1 cellular context compared by ENCODE assay signal in genomic region chr4:6716018-6716911, GRCh38.
TF ChIP-seq lines count a peak whose summit lies in the region.

A gene with protein sequence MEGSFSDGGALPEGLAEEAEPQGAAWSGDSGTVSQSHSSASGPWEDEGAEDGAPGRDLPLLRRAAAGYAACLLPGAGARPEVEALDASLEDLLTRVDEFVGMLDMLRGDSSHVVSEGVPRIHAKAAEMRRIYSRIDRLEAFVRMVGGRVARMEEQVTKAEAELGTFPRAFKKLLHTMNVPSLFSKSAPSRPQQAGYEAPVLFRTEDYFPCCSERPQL (plus strand): TSS chr4:6716174. CDS start chr4:6716210, 36 bp downstream.

TF ChIP-seq in GM12878, 131 proteins besides CTCF, POLR2A, EP300 and RAD21 (continued from another document and continues in another):
- TF ChIP-seq ZNF24 (IDR thresholded peaks at IDR 0.05) (0 out of 2 replicates have a peak, but pooled peaks have one; percentile 40), STAT1 (conservative IDR thresholded peaks at IDR 0.05) (0 out of 2 replicates have a peak, but pooled peaks have one; percentile 24), EGR1 (IDR thresholded peaks at IDR 0.05; ENCODE audit: borderline replicate concordance in 1 of 2, low read depth in 2 of 2, low read length in 2 of 2) (peak; percentile 62 to 84; a peak in 2 of 3 replicates), REST (IDR thresholded peaks at IDR 0.05; ENCODE audit: low read depth, low read length) (no peak), JUNB (IDR thresholded peaks at IDR 0.05) (no peak), ZZZ3 (IDR thresholded peaks at IDR 0.05; ENCODE audit: control insufficient read depth, insufficient read length, low read depth) (no peak), MEF2A (IDR thresholded peaks at IDR 0.05; ENCODE audit: insufficient read depth, low read depth, low read length) (no peak), CREM (IDR thresholded peaks at IDR 0.05; ENCODE audit: low read depth) (no peak), E2F4 (IDR thresholded peaks at IDR 0.05; ENCODE audit: low read depth, low read length) (no peak), POLR2AphosphoS5 (IDR thresholded peaks at IDR 0.05; ENCODE audit: low read length) (peak; percentile 88), CHD4 (IDR thresholded peaks at IDR 0.05) (no peak), BMI1 (IDR thresholded peaks at IDR 0.05; ENCODE audit: borderline replicate concordance) (no peak), TCF3 (IDR thresholded peaks at IDR 0.05; ENCODE audit: borderline replicate concordance, insufficient read depth, low read depth, low read length) (no peak), ESRRA (IDR thresholded peaks at IDR 0.05; ENCODE audit: low read length) (no peak), BACH1 (IDR thresholded peaks at IDR 0.05; ENCODE audit: borderline replicate concordance) (peak; percentile 87; the same call in 1 of the 2 replicates), ZSCAN29 (IDR thresholded peaks at IDR 0.05) (no peak), STAT3 (IDR thresholded peaks at IDR 0.05; ENCODE audit: low read depth, low read length) (no peak), NR2C2 (IDR thresholded peaks at IDR 0.05; ENCODE audit: borderline replicate concordance, control insufficient read depth, insufficient read length, low read depth) (no peak), RAD51 (IDR thresholded peaks at IDR 0.05) (no peak), HCFC1 (IDR thresholded peaks at IDR 0.05; ENCODE audit: low read length) (no peak), GABPA (IDR thresholded peaks at IDR 0.05; ENCODE audit: low read depth) (no peak), FOXK2 (IDR thresholded peaks at IDR 0.05) (no peak), SREBF1 (IDR thresholded peaks at IDR 0.05; ENCODE audit: low read length) (no peak), NFIC (IDR thresholded peaks at IDR 0.05; ENCODE audit: low read depth, low read length) (no peak), NFXL1 (IDR thresholded peaks at IDR 0.05; ENCODE audit: borderline replicate concordance) (no peak), BHLHE40 (IDR thresholded peaks at IDR 0.05; ENCODE audit: borderline replicate concordance in 1 of 2, low read depth in 2 of 2, low read length in 1 of 2) (peak; percentile 46 to 86; a peak in 3 of 4 replicates), RCOR1 (conservative IDR thresholded peaks at IDR 0.05; ENCODE audit: low read depth, low read length) (no peak), SREBF2 (IDR thresholded peaks at IDR 0.05; ENCODE audit: low read length) (no peak), DPF2 (IDR thresholded peaks at IDR 0.05) (peak; percentile 86), RELA (IDR thresholded peaks at IDR 0.05; ENCODE audit: borderline replicate concordance, partially characterized antibody) (no peak), ATF7 (IDR thresholded peaks at IDR 0.05; ENCODE audit: low read depth) (no peak), RFX5 (IDR thresholded peaks at IDR 0.05; ENCODE audit: low read depth, low read length) (no peak), IKZF1 (conservative IDR thresholded peaks at IDR 0.05) (peak; percentile 97), CREB1 (IDR thresholded peaks at IDR 0.05; ENCODE audit: low read depth) (no peak; the same call in 1 of the 2 replicates), SPI1 (IDR thresholded peaks at IDR 0.05; ENCODE audit: borderline replicate concordance, insufficient read depth, low read depth, low read length) (no peak), CBX5 (IDR thresholded peaks at IDR 0.05; ENCODE audit: low read depth) (no peak), SMARCA5 (IDR thresholded peaks at IDR 0.05) (peak; percentile 87), WRNIP1 (IDR thresholded peaks at IDR 0.05; ENCODE audit: borderline replicate concordance, low read depth, low read length) (no peak), KLF5 (IDR thresholded peaks at IDR 0.05; ENCODE audit: partially characterized antibody) (peak; percentile 33), CEBPB (IDR thresholded peaks at IDR 0.05; ENCODE audit: borderline replicate concordance in 1 of 2, low read depth in 2 of 2, low read length in 2 of 2) (no peak), TAF1 (IDR thresholded peaks at IDR 0.05; ENCODE audit: borderline replicate concordance, low read depth, low read length) (peak; percentile 84; the same call in 1 of the 2 replicates), ETV6 (conservative IDR thresholded peaks at IDR 0.05 in 1 of 2, IDR thresholded peaks at IDR 0.05 in 1 of 2; ENCODE audit: borderline replicate concordance in 1 of 2, low read depth in 1 of 2) (peak in 1 of 2 experiments; percentile 43; a peak in 1 of 4 replicates)
- TF ChIP-seq, protein P1, sequence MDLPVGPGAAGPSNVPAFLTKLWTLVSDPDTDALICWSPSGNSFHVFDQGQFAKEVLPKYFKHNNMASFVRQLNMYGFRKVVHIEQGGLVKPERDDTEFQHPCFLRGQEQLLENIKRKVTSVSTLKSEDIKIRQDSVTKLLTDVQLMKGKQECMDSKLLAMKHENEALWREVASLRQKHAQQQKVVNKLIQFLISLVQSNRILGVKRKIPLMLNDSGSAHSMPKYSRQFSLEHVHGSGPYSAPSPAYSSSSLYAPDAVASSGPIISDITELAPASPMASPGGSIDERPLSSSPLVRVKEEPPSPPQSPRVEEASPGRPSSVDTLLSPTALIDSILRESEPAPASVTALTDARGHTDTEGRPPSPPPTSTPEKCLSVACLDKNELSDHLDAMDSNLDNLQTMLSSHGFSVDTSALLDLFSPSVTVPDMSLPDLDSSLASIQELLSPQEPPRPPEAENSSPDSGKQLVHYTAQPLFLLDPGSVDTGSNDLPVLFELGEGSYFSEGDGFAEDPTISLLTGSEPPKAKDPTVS (IDR thresholded peaks at IDR 0.05; ENCODE audit: low read depth, low read length) = no peak
- TF ChIP-seq, protein P2, sequence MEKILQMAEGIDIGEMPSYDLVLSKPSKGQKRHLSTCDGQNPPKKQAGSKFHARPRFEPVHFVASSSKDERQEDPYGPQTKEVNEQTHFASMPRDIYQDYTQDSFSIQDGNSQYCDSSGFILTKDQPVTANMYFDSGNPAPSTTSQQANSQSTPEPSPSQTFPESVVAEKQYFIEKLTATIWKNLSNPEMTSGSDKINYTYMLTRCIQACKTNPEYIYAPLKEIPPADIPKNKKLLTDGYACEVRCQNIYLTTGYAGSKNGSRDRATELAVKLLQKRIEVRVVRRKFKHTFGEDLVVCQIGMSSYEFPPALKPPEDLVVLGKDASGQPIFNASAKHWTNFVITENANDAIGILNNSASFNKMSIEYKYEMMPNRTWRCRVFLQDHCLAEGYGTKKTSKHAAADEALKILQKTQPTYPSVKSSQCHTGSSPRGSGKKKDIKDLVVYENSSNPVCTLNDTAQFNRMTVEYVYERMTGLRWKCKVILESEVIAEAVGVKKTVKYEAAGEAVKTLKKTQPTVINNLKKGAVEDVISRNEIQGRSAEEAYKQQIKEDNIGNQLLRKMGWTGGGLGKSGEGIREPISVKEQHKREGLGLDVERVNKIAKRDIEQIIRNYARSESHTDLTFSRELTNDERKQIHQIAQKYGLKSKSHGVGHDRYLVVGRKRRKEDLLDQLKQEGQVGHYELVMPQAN (conservative IDR thresholded peaks at IDR 0.05) = peak; percentile 87
- TF ChIP-seq, protein P3, sequence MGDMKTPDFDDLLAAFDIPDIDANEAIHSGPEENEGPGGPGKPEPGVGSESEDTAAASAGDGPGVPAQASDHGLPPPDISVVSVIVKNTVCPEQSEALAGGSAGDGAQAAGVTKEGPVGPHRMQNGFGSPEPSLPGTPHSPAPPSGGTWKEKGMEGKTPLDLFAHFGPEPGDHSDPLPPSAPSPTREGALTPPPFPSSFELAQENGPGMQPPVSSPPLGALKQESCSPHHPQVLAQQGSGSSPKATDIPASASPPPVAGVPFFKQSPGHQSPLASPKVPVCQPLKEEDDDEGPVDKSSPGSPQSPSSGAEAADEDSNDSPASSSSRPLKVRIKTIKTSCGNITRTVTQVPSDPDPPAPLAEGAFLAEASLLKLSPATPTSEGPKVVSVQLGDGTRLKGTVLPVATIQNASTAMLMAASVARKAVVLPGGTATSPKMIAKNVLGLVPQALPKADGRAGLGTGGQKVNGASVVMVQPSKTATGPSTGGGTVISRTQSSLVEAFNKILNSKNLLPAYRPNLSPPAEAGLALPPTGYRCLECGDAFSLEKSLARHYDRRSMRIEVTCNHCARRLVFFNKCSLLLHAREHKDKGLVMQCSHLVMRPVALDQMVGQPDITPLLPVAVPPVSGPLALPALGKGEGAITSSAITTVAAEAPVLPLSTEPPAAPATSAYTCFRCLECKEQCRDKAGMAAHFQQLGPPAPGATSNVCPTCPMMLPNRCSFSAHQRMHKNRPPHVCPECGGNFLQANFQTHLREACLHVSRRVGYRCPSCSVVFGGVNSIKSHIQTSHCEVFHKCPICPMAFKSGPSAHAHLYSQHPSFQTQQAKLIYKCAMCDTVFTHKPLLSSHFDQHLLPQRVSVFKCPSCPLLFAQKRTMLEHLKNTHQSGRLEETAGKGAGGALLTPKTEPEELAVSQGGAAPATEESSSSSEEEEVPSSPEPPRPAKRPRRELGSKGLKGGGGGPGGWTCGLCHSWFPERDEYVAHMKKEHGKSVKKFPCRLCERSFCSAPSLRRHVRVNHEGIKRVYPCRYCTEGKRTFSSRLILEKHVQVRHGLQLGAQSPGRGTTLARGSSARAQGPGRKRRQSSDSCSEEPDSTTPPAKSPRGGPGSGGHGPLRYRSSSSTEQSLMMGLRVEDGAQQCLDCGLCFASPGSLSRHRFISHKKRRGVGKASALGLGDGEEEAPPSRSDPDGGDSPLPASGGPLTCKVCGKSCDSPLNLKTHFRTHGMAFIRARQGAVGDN (IDR thresholded peaks at IDR 0.05) = peak; percentile 77
- TF ChIP-seq, protein P4, sequence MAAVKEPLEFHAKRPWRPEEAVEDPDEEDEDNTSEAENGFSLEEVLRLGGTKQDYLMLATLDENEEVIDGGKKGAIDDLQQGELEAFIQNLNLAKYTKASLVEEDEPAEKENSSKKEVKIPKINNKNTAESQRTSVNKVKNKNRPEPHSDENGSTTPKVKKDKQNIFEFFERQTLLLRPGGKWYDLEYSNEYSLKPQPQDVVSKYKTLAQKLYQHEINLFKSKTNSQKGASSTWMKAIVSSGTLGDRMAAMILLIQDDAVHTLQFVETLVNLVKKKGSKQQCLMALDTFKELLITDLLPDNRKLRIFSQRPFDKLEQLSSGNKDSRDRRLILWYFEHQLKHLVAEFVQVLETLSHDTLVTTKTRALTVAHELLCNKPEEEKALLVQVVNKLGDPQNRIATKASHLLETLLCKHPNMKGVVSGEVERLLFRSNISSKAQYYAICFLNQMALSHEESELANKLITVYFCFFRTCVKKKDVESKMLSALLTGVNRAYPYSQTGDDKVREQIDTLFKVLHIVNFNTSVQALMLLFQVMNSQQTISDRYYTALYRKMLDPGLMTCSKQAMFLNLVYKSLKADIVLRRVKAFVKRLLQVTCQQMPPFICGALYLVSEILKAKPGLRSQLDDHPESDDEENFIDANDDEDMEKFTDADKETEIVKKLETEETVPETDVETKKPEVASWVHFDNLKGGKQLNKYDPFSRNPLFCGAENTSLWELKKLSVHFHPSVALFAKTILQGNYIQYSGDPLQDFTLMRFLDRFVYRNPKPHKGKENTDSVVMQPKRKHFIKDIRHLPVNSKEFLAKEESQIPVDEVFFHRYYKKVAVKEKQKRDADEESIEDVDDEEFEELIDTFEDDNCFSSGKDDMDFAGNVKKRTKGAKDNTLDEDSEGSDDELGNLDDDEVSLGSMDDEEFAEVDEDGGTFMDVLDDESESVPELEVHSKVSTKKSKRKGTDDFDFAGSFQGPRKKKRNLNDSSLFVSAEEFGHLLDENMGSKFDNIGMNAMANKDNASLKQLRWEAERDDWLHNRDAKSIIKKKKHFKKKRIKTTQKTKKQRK (IDR thresholded peaks at IDR 0.05; ENCODE audit: low read depth, low read length) = no peak
- TF ChIP-seq, protein P5, sequence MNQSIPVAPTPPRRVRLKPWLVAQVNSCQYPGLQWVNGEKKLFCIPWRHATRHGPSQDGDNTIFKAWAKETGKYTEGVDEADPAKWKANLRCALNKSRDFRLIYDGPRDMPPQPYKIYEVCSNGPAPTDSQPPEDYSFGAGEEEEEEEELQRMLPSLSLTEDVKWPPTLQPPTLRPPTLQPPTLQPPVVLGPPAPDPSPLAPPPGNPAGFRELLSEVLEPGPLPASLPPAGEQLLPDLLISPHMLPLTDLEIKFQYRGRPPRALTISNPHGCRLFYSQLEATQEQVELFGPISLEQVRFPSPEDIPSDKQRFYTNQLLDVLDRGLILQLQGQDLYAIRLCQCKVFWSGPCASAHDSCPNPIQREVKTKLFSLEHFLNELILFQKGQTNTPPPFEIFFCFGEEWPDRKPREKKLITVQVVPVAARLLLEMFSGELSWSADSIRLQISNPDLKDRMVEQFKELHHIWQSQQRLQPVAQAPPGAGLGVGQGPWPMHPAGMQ (IDR thresholded peaks at IDR 0.05; ENCODE audit: borderline replicate concordance) = no peak
